Comparison of ENCODE assay signal across 1 cellular context in the genomic region with DNA sequence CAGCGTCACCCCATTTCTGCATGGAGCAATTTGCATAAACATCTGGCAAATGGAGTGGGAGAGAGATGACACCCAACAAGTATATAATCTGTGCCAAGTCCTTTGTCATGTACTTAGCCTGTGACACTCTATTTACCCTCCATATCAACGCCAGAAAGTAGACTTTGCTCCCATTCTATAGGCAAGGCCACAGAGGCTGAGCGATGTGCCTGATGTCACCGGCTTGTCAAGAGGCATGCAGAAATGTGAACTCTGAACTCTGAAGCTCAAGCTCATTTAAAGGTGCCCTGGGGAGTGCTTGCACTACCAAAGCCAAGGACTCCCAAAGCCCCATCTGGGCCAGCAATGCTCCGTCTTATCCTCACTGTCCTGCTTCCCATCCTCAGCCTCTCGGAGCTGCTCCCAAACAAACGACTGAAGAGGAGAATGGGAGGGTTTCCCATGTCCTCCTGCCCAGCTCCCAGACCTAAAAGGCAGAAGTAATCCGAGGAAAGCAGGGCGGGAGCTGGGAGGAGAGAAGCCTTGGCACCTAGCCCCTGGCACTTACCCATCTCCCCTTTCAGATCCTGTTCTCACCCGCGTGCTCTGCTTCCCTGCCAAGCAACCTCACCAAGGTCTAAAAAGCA.
TF ChIP-seq lines count a peak whose summit lies in the region.

No MANE protein-coding gene starts in this region.

TF ChIP-seq in HepG2, 621 proteins besides CTCF, POLR2A, EP300 and RAD21 (continued from another document and continues in another):
- TF ChIP-seq, protein P1, sequence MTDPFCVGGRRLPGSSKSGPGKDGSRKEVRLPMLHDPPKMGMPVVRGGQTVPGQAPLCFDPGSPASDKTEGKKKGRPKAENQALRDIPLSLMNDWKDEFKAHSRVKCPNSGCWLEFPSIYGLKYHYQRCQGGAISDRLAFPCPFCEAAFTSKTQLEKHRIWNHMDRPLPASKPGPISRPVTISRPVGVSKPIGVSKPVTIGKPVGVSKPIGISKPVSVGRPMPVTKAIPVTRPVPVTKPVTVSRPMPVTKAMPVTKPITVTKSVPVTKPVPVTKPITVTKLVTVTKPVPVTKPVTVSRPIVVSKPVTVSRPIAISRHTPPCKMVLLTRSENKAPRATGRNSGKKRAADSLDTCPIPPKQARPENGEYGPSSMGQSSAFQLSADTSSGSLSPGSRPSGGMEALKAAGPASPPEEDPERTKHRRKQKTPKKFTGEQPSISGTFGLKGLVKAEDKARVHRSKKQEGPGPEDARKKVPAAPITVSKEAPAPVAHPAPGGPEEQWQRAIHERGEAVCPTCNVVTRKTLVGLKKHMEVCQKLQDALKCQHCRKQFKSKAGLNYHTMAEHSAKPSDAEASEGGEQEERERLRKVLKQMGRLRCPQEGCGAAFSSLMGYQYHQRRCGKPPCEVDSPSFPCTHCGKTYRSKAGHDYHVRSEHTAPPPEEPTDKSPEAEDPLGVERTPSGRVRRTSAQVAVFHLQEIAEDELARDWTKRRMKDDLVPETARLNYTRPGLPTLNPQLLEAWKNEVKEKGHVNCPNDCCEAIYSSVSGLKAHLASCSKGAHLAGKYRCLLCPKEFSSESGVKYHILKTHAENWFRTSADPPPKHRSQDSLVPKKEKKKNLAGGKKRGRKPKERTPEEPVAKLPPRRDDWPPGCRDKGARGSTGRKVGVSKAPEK (CRISPR knock-in tag; IDR thresholded peaks at IDR 0.05; ENCODE audit: borderline replicate concordance) = peak; percentile 79; the same call in 1 of the 2 replicates
- TF ChIP-seq ZNF460 (CRISPR knock-in tag; IDR thresholded peaks at IDR 0.05; ENCODE audit: borderline replicate concordance) (no peak), MTF1 (CRISPR knock-in tag; IDR thresholded peaks at IDR 0.05) (no peak), SMYD3 (CRISPR knock-in tag; IDR thresholded peaks at IDR 0.05) (no peak), ZFP36 (IDR thresholded peaks at IDR 0.05; ENCODE audit: borderline replicate concordance, low read depth, low read length, partially characterized antibody) (no peak), ETV6 (CRISPR knock-in tag; conservative IDR thresholded peaks at IDR 0.05) (no peak), RFX1 (IDR thresholded peaks at IDR 0.05) (no peak), KLF16 (CRISPR knock-in tag; IDR thresholded peaks at IDR 0.05) (peak in 1 of 2 experiments; percentile 80; a peak in 2 of 4 replicates), ZNF572 (CRISPR knock-in tag; IDR thresholded peaks at IDR 0.05) (no peak), ZSCAN29 (CRISPR knock-in tag; conservative IDR thresholded peaks at IDR 0.05) (no peak), ZNF33B (CRISPR knock-in tag; IDR thresholded peaks at IDR 0.05) (no peak; the same call in 1 of the 2 replicates), ZNF256 (CRISPR knock-in tag; conservative IDR thresholded peaks at IDR 0.05) (no peak), HNRNPLL (IDR thresholded peaks at IDR 0.05; ENCODE audit: low read depth, low read length, poor library complexity, severe bottlenecking) (no peak), SMAD1 (CRISPR knock-in tag; IDR thresholded peaks at IDR 0.05; ENCODE audit: borderline replicate concordance, low read depth) (no peak), ZNF883 (CRISPR knock-in tag; IDR thresholded peaks at IDR 0.05; ENCODE audit: not compliant biosample characterization) (peak; percentile 87), MIXL1 (CRISPR knock-in tag; IDR thresholded peaks at IDR 0.05) (peak; percentile 90), NFRKB (IDR thresholded peaks at IDR 0.05) (no peak), FOXC1 (CRISPR knock-in tag; IDR thresholded peaks at IDR 0.05; ENCODE audit: borderline replicate concordance) (no peak), ZNF747 (CRISPR knock-in tag; IDR thresholded peaks at IDR 0.05; ENCODE audit: borderline replicate concordance) (no peak), TGIF2 (CRISPR knock-in tag; IDR thresholded peaks at IDR 0.05) (no peak), ZNF335 (CRISPR knock-in tag; IDR thresholded peaks at IDR 0.05) (peak; percentile 39; the same call in 1 of the 2 replicates), ARNT (IDR thresholded peaks at IDR 0.05) (no peak), SNRNP70 (IDR thresholded peaks at IDR 0.05; ENCODE audit: low read depth, low read length) (no peak)
- TF ChIP-seq, protein P2, sequence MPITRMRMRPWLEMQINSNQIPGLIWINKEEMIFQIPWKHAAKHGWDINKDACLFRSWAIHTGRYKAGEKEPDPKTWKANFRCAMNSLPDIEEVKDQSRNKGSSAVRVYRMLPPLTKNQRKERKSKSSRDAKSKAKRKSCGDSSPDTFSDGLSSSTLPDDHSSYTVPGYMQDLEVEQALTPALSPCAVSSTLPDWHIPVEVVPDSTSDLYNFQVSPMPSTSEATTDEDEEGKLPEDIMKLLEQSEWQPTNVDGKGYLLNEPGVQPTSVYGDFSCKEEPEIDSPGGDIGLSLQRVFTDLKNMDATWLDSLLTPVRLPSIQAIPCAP (CRISPR knock-in tag; IDR thresholded peaks at IDR 0.05; ENCODE audit: low read depth) = no peak
- TF ChIP-seq, protein P3, sequence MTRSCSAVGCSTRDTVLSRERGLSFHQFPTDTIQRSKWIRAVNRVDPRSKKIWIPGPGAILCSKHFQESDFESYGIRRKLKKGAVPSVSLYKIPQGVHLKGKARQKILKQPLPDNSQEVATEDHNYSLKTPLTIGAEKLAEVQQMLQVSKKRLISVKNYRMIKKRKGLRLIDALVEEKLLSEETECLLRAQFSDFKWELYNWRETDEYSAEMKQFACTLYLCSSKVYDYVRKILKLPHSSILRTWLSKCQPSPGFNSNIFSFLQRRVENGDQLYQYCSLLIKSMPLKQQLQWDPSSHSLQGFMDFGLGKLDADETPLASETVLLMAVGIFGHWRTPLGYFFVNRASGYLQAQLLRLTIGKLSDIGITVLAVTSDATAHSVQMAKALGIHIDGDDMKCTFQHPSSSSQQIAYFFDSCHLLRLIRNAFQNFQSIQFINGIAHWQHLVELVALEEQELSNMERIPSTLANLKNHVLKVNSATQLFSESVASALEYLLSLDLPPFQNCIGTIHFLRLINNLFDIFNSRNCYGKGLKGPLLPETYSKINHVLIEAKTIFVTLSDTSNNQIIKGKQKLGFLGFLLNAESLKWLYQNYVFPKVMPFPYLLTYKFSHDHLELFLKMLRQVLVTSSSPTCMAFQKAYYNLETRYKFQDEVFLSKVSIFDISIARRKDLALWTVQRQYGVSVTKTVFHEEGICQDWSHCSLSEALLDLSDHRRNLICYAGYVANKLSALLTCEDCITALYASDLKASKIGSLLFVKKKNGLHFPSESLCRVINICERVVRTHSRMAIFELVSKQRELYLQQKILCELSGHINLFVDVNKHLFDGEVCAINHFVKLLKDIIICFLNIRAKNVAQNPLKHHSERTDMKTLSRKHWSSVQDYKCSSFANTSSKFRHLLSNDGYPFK (CRISPR knock-in tag; IDR thresholded peaks at IDR 0.05; ENCODE audit: borderline replicate concordance) = no peak
- TF ChIP-seq, protein P4, sequence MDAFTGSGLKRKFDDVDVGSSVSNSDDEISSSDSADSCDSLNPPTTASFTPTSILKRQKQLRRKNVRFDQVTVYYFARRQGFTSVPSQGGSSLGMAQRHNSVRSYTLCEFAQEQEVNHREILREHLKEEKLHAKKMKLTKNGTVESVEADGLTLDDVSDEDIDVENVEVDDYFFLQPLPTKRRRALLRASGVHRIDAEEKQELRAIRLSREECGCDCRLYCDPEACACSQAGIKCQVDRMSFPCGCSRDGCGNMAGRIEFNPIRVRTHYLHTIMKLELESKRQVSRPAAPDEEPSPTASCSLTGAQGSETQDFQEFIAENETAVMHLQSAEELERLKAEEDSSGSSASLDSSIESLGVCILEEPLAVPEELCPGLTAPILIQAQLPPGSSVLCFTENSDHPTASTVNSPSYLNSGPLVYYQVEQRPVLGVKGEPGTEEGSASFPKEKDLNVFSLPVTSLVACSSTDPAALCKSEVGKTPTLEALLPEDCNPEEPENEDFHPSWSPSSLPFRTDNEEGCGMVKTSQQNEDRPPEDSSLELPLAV (CRISPR knock-in tag; conservative IDR thresholded peaks at IDR 0.05; ENCODE audit: low read depth) = no peak
- TF ChIP-seq, protein P5, sequence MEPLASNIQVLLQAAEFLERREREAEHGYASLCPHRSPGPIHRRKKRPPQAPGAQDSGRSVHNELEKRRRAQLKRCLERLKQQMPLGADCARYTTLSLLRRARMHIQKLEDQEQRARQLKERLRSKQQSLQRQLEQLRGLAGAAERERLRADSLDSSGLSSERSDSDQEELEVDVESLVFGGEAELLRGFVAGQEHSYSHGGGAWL (CRISPR knock-in tag; IDR thresholded peaks at IDR 0.05) = no peak
- TF ChIP-seq, protein P6, sequence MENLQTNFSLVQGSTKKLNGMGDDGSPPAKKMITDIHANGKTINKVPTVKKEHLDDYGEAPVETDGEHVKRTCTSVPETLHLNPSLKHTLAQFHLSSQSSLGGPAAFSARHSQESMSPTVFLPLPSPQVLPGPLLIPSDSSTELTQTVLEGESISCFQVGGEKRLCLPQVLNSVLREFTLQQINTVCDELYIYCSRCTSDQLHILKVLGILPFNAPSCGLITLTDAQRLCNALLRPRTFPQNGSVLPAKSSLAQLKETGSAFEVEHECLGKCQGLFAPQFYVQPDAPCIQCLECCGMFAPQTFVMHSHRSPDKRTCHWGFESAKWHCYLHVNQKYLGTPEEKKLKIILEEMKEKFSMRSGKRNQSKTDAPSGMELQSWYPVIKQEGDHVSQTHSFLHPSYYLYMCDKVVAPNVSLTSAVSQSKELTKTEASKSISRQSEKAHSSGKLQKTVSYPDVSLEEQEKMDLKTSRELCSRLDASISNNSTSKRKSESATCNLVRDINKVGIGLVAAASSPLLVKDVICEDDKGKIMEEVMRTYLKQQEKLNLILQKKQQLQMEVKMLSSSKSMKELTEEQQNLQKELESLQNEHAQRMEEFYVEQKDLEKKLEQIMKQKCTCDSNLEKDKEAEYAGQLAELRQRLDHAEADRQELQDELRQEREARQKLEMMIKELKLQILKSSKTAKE (CRISPR knock-in tag; IDR thresholded peaks at IDR 0.05; ENCODE audit: borderline replicate concordance) = no peak; the same call in 1 of the 2 replicates
- TF ChIP-seq, protein P7, sequence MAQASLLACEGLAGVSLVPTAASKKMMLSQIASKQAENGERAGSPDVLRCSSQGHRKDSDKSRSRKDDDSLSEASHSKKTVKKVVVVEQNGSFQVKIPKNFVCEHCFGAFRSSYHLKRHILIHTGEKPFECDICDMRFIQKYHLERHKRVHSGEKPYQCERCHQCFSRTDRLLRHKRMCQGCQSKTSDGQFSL (CRISPR knock-in tag; IDR thresholded peaks at IDR 0.05) = 0 out of 2 replicates have a peak, but pooled peaks have one; percentile 44
- TF ChIP-seq, protein P8, sequence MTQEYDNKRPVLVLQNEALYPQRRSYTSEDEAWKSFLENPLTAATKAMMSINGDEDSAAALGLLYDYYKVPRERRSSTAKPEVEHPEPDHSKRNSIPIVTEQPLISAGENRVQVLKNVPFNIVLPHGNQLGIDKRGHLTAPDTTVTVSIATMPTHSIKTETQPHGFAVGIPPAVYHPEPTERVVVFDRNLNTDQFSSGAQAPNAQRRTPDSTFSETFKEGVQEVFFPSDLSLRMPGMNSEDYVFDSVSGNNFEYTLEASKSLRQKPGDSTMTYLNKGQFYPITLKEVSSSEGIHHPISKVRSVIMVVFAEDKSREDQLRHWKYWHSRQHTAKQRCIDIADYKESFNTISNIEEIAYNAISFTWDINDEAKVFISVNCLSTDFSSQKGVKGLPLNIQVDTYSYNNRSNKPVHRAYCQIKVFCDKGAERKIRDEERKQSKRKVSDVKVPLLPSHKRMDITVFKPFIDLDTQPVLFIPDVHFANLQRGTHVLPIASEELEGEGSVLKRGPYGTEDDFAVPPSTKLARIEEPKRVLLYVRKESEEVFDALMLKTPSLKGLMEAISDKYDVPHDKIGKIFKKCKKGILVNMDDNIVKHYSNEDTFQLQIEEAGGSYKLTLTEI (CRISPR knock-in tag; conservative IDR thresholded peaks at IDR 0.05) = no peak
- TF ChIP-seq, protein P9, sequence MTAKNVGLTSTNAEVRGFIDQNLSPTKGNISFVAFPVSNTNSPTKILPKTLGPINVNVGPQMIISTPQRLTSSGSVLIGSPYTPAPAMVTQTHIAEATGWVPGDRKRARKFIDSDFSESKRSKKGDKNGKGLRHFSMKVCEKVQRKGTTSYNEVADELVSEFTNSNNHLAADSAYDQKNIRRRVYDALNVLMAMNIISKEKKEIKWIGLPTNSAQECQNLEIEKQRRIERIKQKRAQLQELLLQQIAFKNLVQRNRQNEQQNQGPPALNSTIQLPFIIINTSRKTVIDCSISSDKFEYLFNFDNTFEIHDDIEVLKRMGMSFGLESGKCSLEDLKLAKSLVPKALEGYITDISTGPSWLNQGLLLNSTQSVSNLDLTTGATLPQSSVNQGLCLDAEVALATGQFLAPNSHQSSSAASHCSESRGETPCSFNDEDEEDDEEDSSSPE (CRISPR knock-in tag; IDR thresholded peaks at IDR 0.05) = no peak
- TF ChIP-seq, protein P10, sequence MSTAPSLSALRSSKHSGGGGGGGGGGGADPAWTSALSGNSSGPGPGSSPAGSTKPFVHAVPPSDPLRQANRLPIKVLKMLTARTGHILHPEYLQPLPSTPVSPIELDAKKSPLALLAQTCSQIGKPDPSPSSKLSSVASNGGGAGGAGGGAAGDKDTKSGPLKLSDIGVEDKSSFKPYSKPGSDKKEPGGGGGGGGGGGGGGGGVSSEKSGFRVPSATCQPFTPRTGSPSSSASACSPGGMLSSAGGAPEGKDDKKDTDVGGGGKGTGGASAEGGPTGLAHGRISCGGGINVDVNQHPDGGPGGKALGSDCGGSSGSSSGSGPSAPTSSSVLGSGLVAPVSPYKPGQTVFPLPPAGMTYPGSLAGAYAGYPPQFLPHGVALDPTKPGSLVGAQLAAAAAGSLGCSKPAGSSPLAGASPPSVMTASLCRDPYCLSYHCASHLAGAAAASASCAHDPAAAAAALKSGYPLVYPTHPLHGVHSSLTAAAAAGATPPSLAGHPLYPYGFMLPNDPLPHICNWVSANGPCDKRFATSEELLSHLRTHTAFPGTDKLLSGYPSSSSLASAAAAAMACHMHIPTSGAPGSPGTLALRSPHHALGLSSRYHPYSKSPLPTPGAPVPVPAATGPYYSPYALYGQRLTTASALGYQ (CRISPR knock-in tag; IDR thresholded peaks at IDR 0.05) = peak; percentile 80
- TF ChIP-seq, protein P11, sequence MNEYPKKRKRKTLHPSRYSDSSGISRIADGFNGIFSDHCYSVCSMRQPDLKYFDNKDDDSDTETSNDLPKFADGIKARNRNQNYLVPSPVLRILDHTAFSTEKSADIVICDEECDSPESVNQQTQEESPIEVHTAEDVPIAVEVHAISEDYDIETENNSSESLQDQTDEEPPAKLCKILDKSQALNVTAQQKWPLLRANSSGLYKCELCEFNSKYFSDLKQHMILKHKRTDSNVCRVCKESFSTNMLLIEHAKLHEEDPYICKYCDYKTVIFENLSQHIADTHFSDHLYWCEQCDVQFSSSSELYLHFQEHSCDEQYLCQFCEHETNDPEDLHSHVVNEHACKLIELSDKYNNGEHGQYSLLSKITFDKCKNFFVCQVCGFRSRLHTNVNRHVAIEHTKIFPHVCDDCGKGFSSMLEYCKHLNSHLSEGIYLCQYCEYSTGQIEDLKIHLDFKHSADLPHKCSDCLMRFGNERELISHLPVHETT (CRISPR knock-in tag; conservative IDR thresholded peaks at IDR 0.05) = peak; percentile 38; the same call in 1 of the 2 replicates
- TF ChIP-seq, protein P12, sequence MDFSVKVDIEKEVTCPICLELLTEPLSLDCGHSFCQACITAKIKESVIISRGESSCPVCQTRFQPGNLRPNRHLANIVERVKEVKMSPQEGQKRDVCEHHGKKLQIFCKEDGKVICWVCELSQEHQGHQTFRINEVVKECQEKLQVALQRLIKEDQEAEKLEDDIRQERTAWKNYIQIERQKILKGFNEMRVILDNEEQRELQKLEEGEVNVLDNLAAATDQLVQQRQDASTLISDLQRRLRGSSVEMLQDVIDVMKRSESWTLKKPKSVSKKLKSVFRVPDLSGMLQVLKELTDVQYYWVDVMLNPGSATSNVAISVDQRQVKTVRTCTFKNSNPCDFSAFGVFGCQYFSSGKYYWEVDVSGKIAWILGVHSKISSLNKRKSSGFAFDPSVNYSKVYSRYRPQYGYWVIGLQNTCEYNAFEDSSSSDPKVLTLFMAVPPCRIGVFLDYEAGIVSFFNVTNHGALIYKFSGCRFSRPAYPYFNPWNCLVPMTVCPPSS (IDR thresholded peaks at IDR 0.05) = no peak
